ENCODE assay signal across 20 cellular contexts in genomic region chr17:18975597-18975996, GRCh38. TPM values are rescaled to one million over a fixed set of nuclear protein-coding genes. Genes with fewer than 3 reads are reported as not detected.
A peak's percentile ranks its signal among the peaks of the same experiment; 100 is the strongest.
DNase-seq lines count a peak whose midpoint lies in the region; ATAC-seq and TF ChIP-seq lines count a peak whose summit lies in the region.
"Had no signal": no experiment of that assay in that cellular context is flagged by ENCODE, and none has a peak within 500 bp of the region (broad histone marks: within the 10 kb centered on the region; RNA-seq: fewer than 3 reads in every experiment).

No MANE protein-coding gene starts in this region.

- POLR2A ChIA-PET in PC-9 (lab: Charles Lee; ENCODE audit: unreplicated experiment) = interaction anchor here (0.6 kb wide), 1 partner anchor 36 kb away, joined by 4 read pairs; no protein-coding TSS in a partner anchor

- H3K27me3 Mint-ChIP-seq in stimulated activated naive CD8-positive, alpha-beta T cell treated with anti-CD3 and anti-CD28 coated beads, Interleukin-15, amount 100 ng/mL, for 72 hours = no peaks in the 10 kb centered on the region
- H3K27me3 Mint-ChIP-seq: B cell; CD4-positive, CD25-positive, alpha-beta regulatory T cell had no signal

- no peak overlapping the region for H3K4me2 ChIP-seq in PC-9
- H3K4me2 ChIP-seq: BLaER1, GM23338 had no signal

- H2AFZ ChIP-seq in PC-9 = no peak overlapping the region
- H2AFZ ChIP-seq: GM23338 had no signal

- H3F3A ChIP-seq in PC-9 (ENCODE audit: insufficient read depth, low read depth) = peaks cover 11% of the 10 kb centered on the region; the same call in 1 of the 2 replicates

- DNase-seq in MV-4-11 (lab: John Stamatoyannopoulos, UW) = peak; percentile 81
- DNase-seq in PC-9 = no peak
- no peak for DNase-seq in left colon
- DNase-seq in transverse colon = no peak
- no peak for DNase-seq in stimulated activated naive CD8-positive, alpha-beta T cell treated with anti-CD3 and anti-CD28 coated beads, Interleukin-15, amount 100 ng/mL, for 72 hours
- DNase-seq in SKM-1 (lab: John Stamatoyannopoulos, UW; ENCODE audit: unreplicated experiment) = no peak
- DNase-seq: Caco-2; CD4-positive, CD25-positive, alpha-beta regulatory T cell; CD8-positive, alpha-beta T cell; DMS153; DND-41; H9 had no signal

- CTCF ChIA-PET in PC-9 (lab: Charles Lee) = interaction anchor here (0.6 kb wide), 1 partner anchor 786 kb away, joined by 3 read pairs; no protein-coding TSS in a partner anchor

- intact Hi-C loops in PC-9 (cut with micrococcal nuclease; ENCODE audit: unreplicated experiment) (no loop called here), left colon (cut with DNase I, micrococcal nuclease) (no loop called here), transverse colon (cut with DNase I; ENCODE audit: low total_unique reads) (no loop called here)

- H3K4me1 ChIP-seq in PC-9 (replicated peaks; ENCODE audit: insufficient read depth) (peaks cover 2% of the 10 kb centered on the region; the same call in 1 of the 2 replicates), transverse colon (peaks cover 5 to 36% (median 29%) of the 10 kb centered on the region in 4 donors)
- H3K4me1 ChIP-seq: Caco-2 had no signal

- H4K20me1 ChIP-seq in PC-9 (ENCODE audit: insufficient read depth) = no peaks in the 10 kb centered on the region; the same call in 1 of the 2 replicates
- H4K20me1 ChIP-seq: BLaER1 had no signal

- in situ Hi-C loops in transverse colon (cut with MboI; ENCODE audit: low pct_ligation_motif_present in 1 of 4, low pct_unique_long_range_greater_than_20kb in 1 of 4, low sequenced_read_pairs in 3 of 4) = no loop called here

- H3K4me1 Mint-ChIP-seq in stimulated activated naive CD8-positive, alpha-beta T cell treated with anti-CD3 and anti-CD28 coated beads, Interleukin-15, amount 100 ng/mL, for 72 hours = peaks cover 12% of the 10 kb centered on the region
- H3K4me1 Mint-ChIP-seq: B cell, GM23338, H9 had no signal

- no peak overlapping the region for H3K27ac Mint-ChIP-seq in stimulated activated naive CD8-positive, alpha-beta T cell treated with anti-CD3 and anti-CD28 coated beads, Interleukin-15, amount 100 ng/mL, for 72 hours
- H3K27ac Mint-ChIP-seq: B cell; CD8-positive, alpha-beta T cell; GM23338; H9 had no signal

- H3K27ac ChIP-seq in PC-9 (no peak overlapping the region), transverse colon (peak overlapping the region; percentile 47 to 72 (median 68))
- H3K27ac ChIP-seq: 22Rv1, BLaER1, C4-2B had no signal

- TF ChIP-seq CTCF in PC-9 (conservative IDR thresholded peaks at IDR 0.05) (no peak), transverse colon (IDR thresholded peaks at IDR 0.05) (no peak)

- no peak for TF ChIP-seq POLR2A in transverse colon (IDR thresholded peaks at IDR 0.05)

- H3K79me2 ChIP-seq in PC-9 (ENCODE audit: low read depth) = no peaks in the 10 kb centered on the region

- ATAC-seq in left colon (peak; percentile 77), GM19395 (IDR thresholded peaks at IDR 0.05; ENCODE audit: unreplicated experiment) (no peak)
- ATAC-seq in stimulated activated naive CD8-positive, alpha-beta T cell treated with anti-CD3 and anti-CD28 coated beads, Interleukin-15, amount 100 ng/mL, for 72 hours = no peak
- ATAC-seq: CD8-positive, alpha-beta T cell; GM23338; HCT116 had no signal

- BruUV-seq in PC-9 (replicated peaks; lab: Mats Ljungman, UMichigan) = TSS peak; percentile 10

- no peaks in the 10 kb centered on the region for H3K9me2 ChIP-seq in PC-9 (ENCODE audit: insufficient read depth)

- no peak overlapping the region for H3K4me3 Mint-ChIP-seq in stimulated activated naive CD8-positive, alpha-beta T cell treated with anti-CD3 and anti-CD28 coated beads, Interleukin-15, amount 100 ng/mL, for 72 hours
- H3K4me3 Mint-ChIP-seq: B cell; CD4-positive, CD25-positive, alpha-beta regulatory T cell; CD8-positive, alpha-beta T cell; GM23338; H9 had no signal

- H3K27me3 ChIP-seq in PC-9 (ENCODE audit: insufficient read depth, low read depth) (no peaks in the 10 kb centered on the region), transverse colon (no peaks in the 10 kb centered on the region)
- H3K27me3 ChIP-seq: BLaER1 had no signal

- 41 to 58% methylated on average over 5 to 13 of the region's 13 CpGs for WGBS in transverse colon (ENCODE audit: low coverage in 1 of 2), 2 donors

- H3K36me3 ChIP-seq in PC-9 (ENCODE audit: low read depth) = peaks cover 11% of the 10 kb centered on the region; the same call in 1 of the 2 replicates
- no peaks in the 10 kb centered on the region for H3K36me3 ChIP-seq in transverse colon
- H3K36me3 ChIP-seq: BLaER1 had no signal

- H3K9me3 Mint-ChIP-seq in stimulated activated naive CD8-positive, alpha-beta T cell treated with anti-CD3 and anti-CD28 coated beads, Interleukin-15, amount 100 ng/mL, for 72 hours = no peaks in the 10 kb centered on the region
- H3K9me3 Mint-ChIP-seq: CD8-positive, alpha-beta T cell; GM23338; H9 had no signal

- H3K9me3 ChIP-seq in PC-9 (ENCODE audit: insufficient read depth, low read depth) (no peaks in the 10 kb centered on the region), transverse colon (no peaks in the 10 kb centered on the region)
- H3K9me3 ChIP-seq: BLaER1, Caco-2 had no signal

- TF ChIP-seq EP300 in transverse colon (IDR thresholded peaks at IDR 0.05; ENCODE audit: low read depth) = no peak

- no peak overlapping the region for H3K4me3 ChIP-seq in PC-9
- no peak overlapping the region for H3K4me3 ChIP-seq in transverse colon
- H3K4me3 ChIP-seq: BLaER1, GM23338 had no signal

RNA-seq across cellular contexts. Expression of gene SLC5A10, which starts 23.6 kb away (rescaled TPM):
- total RNA-seq in PC-9 (2021) = 0.08 and 0.17 TPM in 2 replicates
- total RNA-seq in left colon = under 1 TPM in 1 of 2 donors, not detected in 1; 0.31 TPM
- not detected for total RNA-seq in transverse colon
- total RNA-seq: B cell; CD4-positive, CD25-positive, alpha-beta regulatory T cell; CD8-positive, alpha-beta T cell; H4; H9 had no signal

RNA-seq across cellular contexts. Expression of gene FAM83G, which starts 29.0 kb away (rescaled TPM):
- total RNA-seq in PC-9 (2021) = 30.2 and 30.4 TPM in 2 replicates
- 10 to 100 TPM; 29.7 to 34.7 TPM for total RNA-seq in left colon
- 10 to 100 TPM; 33.6 to 75.6 (median 39.4) TPM for total RNA-seq in transverse colon
